8 cellular contexts compared by ENCODE assay signal in genomic region chr19:54168174-54168917, GRCh38. TPM values are rescaled to one million over a fixed set of nuclear protein-coding genes. Genes with fewer than 3 reads are reported as not detected.
DNase-seq lines count a peak whose midpoint lies in the region; ATAC-seq and TF ChIP-seq lines count a peak whose summit lies in the region.

No MANE protein-coding gene starts in this region.

- peak overlapping the region in 1 of 2 experiments; percentile 97 for H3K23ac ChIP-seq in mesenchymal stem cell (ENCODE audit: low read length in 2 of 2)

- H3K9ac ChIP-seq in mesenchymal stem cell (ENCODE audit: low read length) = no peak overlapping the region

- H3K4me3 ChIP-seq in dorsolateral prefrontal cortex = peak overlapping the region in 2 of 59 donors; percentile 8
- H3K4me3 ChIP-seq in mesenchymal stem cell (ENCODE audit: insufficient read depth in 1 of 2, low read depth in 1 of 2, low read length in 2 of 2) = no peak overlapping the region

- H3K27me3 ChIP-seq in dorsolateral prefrontal cortex = peaks cover 0 to 5% (median 0%) of the 10 kb centered on the region in 45 donors
- H3K27me3 ChIP-seq in mesenchymal stem cell (ENCODE audit: control insufficient read depth in 1 of 2, insufficient read depth in 1 of 2, low read length in 2 of 2) = peaks cover 0 to 15% of the 10 kb centered on the region in 2 experiments

- H3K14ac ChIP-seq in mesenchymal stem cell (ENCODE audit: low read length in 2 of 2) = peak overlapping the region in 1 of 2 experiments; percentile 77

- no peak overlapping the region for H2BK12ac ChIP-seq in mesenchymal stem cell (ENCODE audit: low read length in 2 of 2)

- H2AK5ac ChIP-seq in mesenchymal stem cell (ENCODE audit: low read length, severe bottlenecking) = no peak overlapping the region

- H4K91ac ChIP-seq in mesenchymal stem cell (ENCODE audit: low read length) = no peak overlapping the region

- H3K4ac ChIP-seq in mesenchymal stem cell (ENCODE audit: low read depth in 1 of 2, low read length in 2 of 2) = peak overlapping the region in 1 of 2 experiments; percentile 19

- peak overlapping the region; percentile 10 for H3K4me2 ChIP-seq in mesenchymal stem cell (ENCODE audit: low read length, poor library complexity, severe bottlenecking)

- H3K79me1 ChIP-seq in mesenchymal stem cell (replicated peaks; ENCODE audit: low read length, poor library complexity, severe bottlenecking) = no peaks in the 10 kb centered on the region

- H3K4me1 ChIP-seq in mesenchymal stem cell (ENCODE audit: control insufficient read depth, insufficient read depth, low read depth, low read length) = peaks cover 20% of the 10 kb centered on the region

- peaks cover 13% of the 10 kb centered on the region for H3K4me1 Mint-ChIP-seq in activated CD8-positive, alpha-beta T cell treated with anti-CD3 and anti-CD28 coated beads for 36 hours (ENCODE audit: low read depth)

- peak; percentile 83 for TF ChIP-seq CTCF in activated CD8-positive, alpha-beta T cell treated with anti-CD3 and anti-CD28 coated beads for 36 hours (IDR thresholded peaks at IDR 0.05)
- peak; percentile 59 to 94 (median 87) for TF ChIP-seq CTCF in dorsolateral prefrontal cortex (IDR thresholded peaks at IDR 0.05 in 54 of 56, conservative IDR thresholded peaks at IDR 0.05 in 2 of 56; ENCODE audit: low read depth in 1 of 56, partially characterized antibody in 56 of 56)

- H3K18ac ChIP-seq in mesenchymal stem cell (ENCODE audit: low read depth in 1 of 2, low read length in 2 of 2) = no peak overlapping the region

- no peaks in the 10 kb centered on the region for H3K36me3 Mint-ChIP-seq in activated CD8-positive, alpha-beta T cell treated with anti-CD3 and anti-CD28 coated beads for 36 hours (ENCODE audit: low read depth)

- H2AFZ ChIP-seq in mesenchymal stem cell (ENCODE audit: low read depth, low read length) = no peak overlapping the region

- no peaks in the 10 kb centered on the region for H3K9me3 ChIP-seq in mesenchymal stem cell (ENCODE audit: control insufficient read depth, low read length)

- no peaks in the 10 kb centered on the region for H3K9me3 Mint-ChIP-seq in activated CD8-positive, alpha-beta T cell treated with anti-CD3 and anti-CD28 coated beads for 36 hours

- no peak overlapping the region for H3K27ac ChIP-seq in dorsolateral prefrontal cortex
- no peak overlapping the region for H3K27ac ChIP-seq in mesenchymal stem cell (ENCODE audit: low read length, poor library complexity, severe bottlenecking)

- H2BK15ac ChIP-seq in mesenchymal stem cell (ENCODE audit: low read depth, poor library complexity, severe bottlenecking) = no peak overlapping the region

- POLR2A ChIA-PET in activated CD8-positive, alpha-beta T cell treated with anti-CD3 and anti-CD28 coated beads for 36 hours (lab: Charles Lee) = interaction anchor here (1.4 to 1.8 kb wide), 2 partner anchors 9 to 33 kb away, joined by 5 read pairs; partner anchors contain the start of genes LENG1 and RPS9

- peak overlapping the region; percentile 7 for H4K8ac ChIP-seq in mesenchymal stem cell (ENCODE audit: low read length)

- 38% methylated on average over 23 of the region's 25 CpGs for WGBS in mesenchymal stem cell

- H2BK120ac ChIP-seq in mesenchymal stem cell (ENCODE audit: low read depth, low read length) = no peak overlapping the region

- H3K4me3 Mint-ChIP-seq in activated CD8-positive, alpha-beta T cell treated with anti-CD3 and anti-CD28 coated beads for 36 hours = no peak overlapping the region

- peaks cover 11% of the 10 kb centered on the region for H3K27me3 Mint-ChIP-seq in activated CD8-positive, alpha-beta T cell treated with anti-CD3 and anti-CD28 coated beads for 36 hours

- no peak overlapping the region for H2BK5ac ChIP-seq in mesenchymal stem cell (ENCODE audit: low read depth, low read length, poor library complexity, severe bottlenecking)

- CTCF ChIA-PET in activated CD8-positive, alpha-beta T cell treated with anti-CD3 and anti-CD28 coated beads for 36 hours (lab: Charles Lee) = interaction anchor here (0.6 to 3.0 kb wide), 8 partner anchors 10 to 100 kb away, joined by 3 to 22 read pairs (median 4); partner anchors contain the start of genes CNOT3, LENG1 and MBOAT7

- no peaks in the 10 kb centered on the region for H3K36me3 ChIP-seq in mesenchymal stem cell (ENCODE audit: control insufficient read depth in 1 of 2, insufficient read depth in 2 of 2, low read depth in 1 of 2, low read length in 2 of 2)

- no peak overlapping the region for H3K27ac Mint-ChIP-seq in activated CD8-positive, alpha-beta T cell treated with anti-CD3 and anti-CD28 coated beads for 36 hours

- intact Hi-C loops in activated CD8-positive, alpha-beta T cell treated with anti-CD3 and anti-CD28 coated beads for 36 hours (cut with micrococcal nuclease) = loop anchor here (1.0 kb wide), 1 partner anchor 63 kb away; no protein-coding TSS in a partner anchor
- intact Hi-C loops in dorsolateral prefrontal cortex (cut with DNase I) = loop anchor here in 1 of 2 donors (1.0 to 2.0 kb wide), 2 partner anchors 20 to 63 kb away; partner anchors contain the start of gene MBOAT7

- peak; percentile 91 for ATAC-seq in activated CD8-positive, alpha-beta T cell treated with anti-CD3 and anti-CD28 coated beads for 36 hours
- ATAC-seq in HG02973 (IDR thresholded peaks at IDR 0.05; ENCODE audit: unreplicated experiment) = no peak

- DNase-seq in DMS79 (lab: John Stamatoyannopoulos, UW) (peak; percentile 58), HS-27A (ENCODE audit: low read depth) (peak; percentile 57), dorsolateral prefrontal cortex (peak; percentile 85 to 94 (median 92)), mesenchymal stem cell (peak; percentile 84)
- DNase-seq in NK-92 treated with Interleukin-12 subunit alpha and Interleukin-12 subunit beta, amount 100 ng/mL, for 24 hours (lab: John Stamatoyannopoulos, UW) = peak; percentile 69
- peak; percentile 96 for DNase-seq in activated CD8-positive, alpha-beta T cell treated with anti-CD3 and anti-CD28 coated beads for 36 hours
- peak; percentile 80 to 83 for DNase-seq in stimulated activated CD8-positive, alpha-beta memory T cell treated with anti-CD3 and anti-CD28 coated beads, Interleukin-15, amount 100 ng/mL, for 48 hours (ENCODE audit: low read depth in 2 of 2)

RNA-seq across cellular contexts. Expression of gene TMC4, which starts 4.6 kb away (rescaled TPM):
- total RNA-seq in activated CD8-positive, alpha-beta T cell treated with anti-CD3 and anti-CD28 coated beads for 36 hours = under 1 TPM in 1 of 2 experiments, not detected in 1; 0.54 TPM
- 1 to 10 TPM in 94 of 120 experiments, under 1 TPM in 21, not detected in 5; 0.40 to 8.8 (median 1.9) TPM for total RNA-seq in dorsolateral prefrontal cortex
- polyA plus RNA-seq in mesenchymal stem cell (2013, experiment 1 of 2) = 1.7 TPM
- 1.2 TPM for polyA plus RNA-seq in mesenchymal stem cell (2013, experiment 2 of 2)

RNA-seq across cellular contexts. Expression of gene LENG1, which starts 8.8 kb away (rescaled TPM):
- total RNA-seq in activated CD8-positive, alpha-beta T cell treated with anti-CD3 and anti-CD28 coated beads for 36 hours = 1 to 10 TPM; 3.3 to 4.0 TPM
- total RNA-seq in dorsolateral prefrontal cortex = 1 to 10 TPM; 4.0 to 8.9 (median 6.2) TPM
- polyA plus RNA-seq in mesenchymal stem cell (2013, experiment 1 of 2) = 7.5 TPM
- polyA plus RNA-seq in mesenchymal stem cell (2013, experiment 2 of 2) = 7.2 TPM

RNA-seq across cellular contexts. Expression of gene MBOAT7, which starts 21.0 kb away (rescaled TPM):
- total RNA-seq in activated CD8-positive, alpha-beta T cell treated with anti-CD3 and anti-CD28 coated beads for 36 hours = 10 to 100 TPM; 53.8 to 55.4 TPM
- 100 to 1,000 TPM in 119 of 120 experiments, 10 to 100 TPM in 1; 70.2 to 312 (median 183) TPM for total RNA-seq in dorsolateral prefrontal cortex
- 175 TPM for polyA plus RNA-seq in mesenchymal stem cell (2013, experiment 1 of 2)
- polyA plus RNA-seq in mesenchymal stem cell (2013, experiment 2 of 2) = 178 TPM

RNA-seq across cellular contexts. Expression of gene TSEN34, which starts 22.8 kb away (rescaled TPM):
- total RNA-seq in activated CD8-positive, alpha-beta T cell treated with anti-CD3 and anti-CD28 coated beads for 36 hours = 10 to 100 TPM; 12.5 TPM
- 10 to 100 TPM; 12.2 to 25.3 (median 17.5) TPM for total RNA-seq in dorsolateral prefrontal cortex
- 65.1 TPM for polyA plus RNA-seq in mesenchymal stem cell (2013, experiment 1 of 2)
- polyA plus RNA-seq in mesenchymal stem cell (2013, experiment 2 of 2) = 67.7 TPM

RNA-seq across cellular contexts. Expression of gene CNOT3, which starts 30.8 kb away (rescaled TPM):
- total RNA-seq in activated CD8-positive, alpha-beta T cell treated with anti-CD3 and anti-CD28 coated beads for 36 hours = 10 to 100 TPM; 48.8 to 50.7 TPM
- 10 to 100 TPM; 29.1 to 60.7 (median 39.7) TPM for total RNA-seq in dorsolateral prefrontal cortex
- 34.1 TPM for polyA plus RNA-seq in mesenchymal stem cell (2013, experiment 1 of 2)
- polyA plus RNA-seq in mesenchymal stem cell (2013, experiment 2 of 2) = 31.7 TPM
